24 cellular contexts compared by ENCODE assay signal in genomic region chr3:119318871-119319270, GRCh38. TPM values are rescaled to one million over a fixed set of nuclear protein-coding genes. Genes with fewer than 3 reads are reported as not detected.
DNase-seq lines count a peak whose midpoint lies in the region; ATAC-seq and TF ChIP-seq lines count a peak whose summit lies in the region.
"Had no signal": no experiment of that assay in that cellular context is flagged by ENCODE, and none has a peak within 500 bp of the region (broad histone marks: within the 10 kb centered on the region; RNA-seq: fewer than 3 reads in every experiment).

No MANE protein-coding gene starts in this region.

- no peak overlapping the region for H2AK5ac ChIP-seq in mesenchymal stem cell (ENCODE audit: low read length, severe bottlenecking)

- H3K18ac ChIP-seq in mesenchymal stem cell (ENCODE audit: low read depth in 1 of 2, low read length in 2 of 2), result no peak overlapping the region

- H3K4me1 Mint-ChIP-seq in stimulated activated memory B cell treated with anti-CD40 and anti-IgM and Interleukin-4, amounts not matched to agents 10 μg/mL and 1 μg/mL and 100 μg/mL, for 72 hours, result peaks cover 55% of the 10 kb centered on the region

- H3K4me2 ChIP-seq in SK-N-SH, result no peak overlapping the region
- no peak overlapping the region for H3K4me2 ChIP-seq in mesenchymal stem cell (ENCODE audit: low read length, poor library complexity, severe bottlenecking)
- H3K4me2 ChIP-seq: BLaER1 had no signal

- ATAC-seq in stimulated activated memory B cell treated with anti-CD40 and anti-IgM and Interleukin-4, amounts not matched to agents 10 μg/mL and 1 μg/mL and 100 μg/mL, for 72 hours, result no peak
- ATAC-seq: naive thymus-derived CD4-positive, alpha-beta T cell had no signal

- no peaks in the 10 kb centered on the region for H3K27me3 Mint-ChIP-seq in stimulated activated memory B cell treated with anti-CD40 and anti-IgM and Interleukin-4, amounts not matched to agents 10 μg/mL and 1 μg/mL and 100 μg/mL, for 72 hours
- H3K27me3 Mint-ChIP-seq: stimulated activated naive CD8-positive, alpha-beta T cell treated with anti-CD3 and anti-CD28 coated beads, Interleukin-15, Interleukin-2, amounts not matched to agents 100 ng/mL and 50 ng/mL, for 24 hours had no signal

- no peak for TF ChIP-seq RAD21 in SK-N-SH (IDR thresholded peaks at IDR 0.05; ENCODE audit: low read length)

- no peak overlapping the region for H2BK12ac ChIP-seq in mesenchymal stem cell (ENCODE audit: low read length in 2 of 2)

- TF ChIP-seq EP300 in SK-N-SH (IDR thresholded peaks at IDR 0.05; ENCODE audit: borderline replicate concordance in 1 of 2, low read depth in 1 of 2, low read length in 1 of 2), result peak in 1 of 2 experiments; percentile 15; a peak in 1 of 4 replicates

- H4K91ac ChIP-seq in mesenchymal stem cell (ENCODE audit: low read length), result no peak overlapping the region

- peaks cover 14% of the 10 kb centered on the region for H3K79me1 ChIP-seq in mesenchymal stem cell (replicated peaks; ENCODE audit: low read length, poor library complexity, severe bottlenecking)

- H3F3A ChIP-seq in SK-N-SH (replicated peaks; ENCODE audit: insufficient read depth), result peaks cover 3% of the 10 kb centered on the region

- peaks cover 84% of the 10 kb centered on the region for H3K79me2 ChIP-seq in SK-N-SH (ENCODE audit: insufficient read depth)
- H3K79me2 ChIP-seq: parathyroid adenoma had no signal

- H3K4me3 ChIP-seq in HFF-Myc (replicated peaks; ENCODE audit: low read depth, low read length) (no peak overlapping the region), SK-N-SH (ENCODE audit: low read depth in 2 of 2, low read length in 1 of 2) (no peak overlapping the region), fibroblast of mammary gland (ENCODE audit: control insufficient read depth, low read depth, low read length) (no peak overlapping the region), subcutaneous abdominal adipose tissue (ENCODE audit: low read depth in 1 of 5, low read length in 5 of 5) (no peak overlapping the region), mesenchymal stem cell (ENCODE audit: insufficient read depth in 1 of 2, low read depth in 1 of 2, low read length in 2 of 2) (no peak overlapping the region)
- H3K4me3 ChIP-seq: BLaER1, sigmoid colon, transverse colon had no signal

- TF ChIP-seq CTCF in HFF-Myc (IDR thresholded peaks at IDR 0.05; ENCODE audit: low read depth, low read length, missing control alignments), result no peak
- no peak for TF ChIP-seq CTCF in SK-N-SH (IDR thresholded peaks at IDR 0.05)
- no peak for TF ChIP-seq CTCF in fibroblast of mammary gland (conservative IDR thresholded peaks at IDR 0.05; ENCODE audit: control insufficient read depth, insufficient read depth, low read depth, low read length)

- no peaks in the 10 kb centered on the region for H3K27me3 ChIP-seq in SK-N-SH (ENCODE audit: insufficient read depth)
- H3K27me3 ChIP-seq in subcutaneous abdominal adipose tissue (ENCODE audit: control insufficient read depth in 5 of 5, insufficient read depth in 4 of 5, low read length in 5 of 5), result no peaks in the 10 kb centered on the region
- H3K27me3 ChIP-seq in mesenchymal stem cell (ENCODE audit: control insufficient read depth in 1 of 2, insufficient read depth in 1 of 2, low read length in 2 of 2), result peaks cover 0 to 5% of the 10 kb centered on the region in 2 experiments
- H3K27me3 ChIP-seq: BLaER1, sigmoid colon, transverse colon had no signal

- H3K14ac ChIP-seq in mesenchymal stem cell (ENCODE audit: low read length in 2 of 2), result no peak overlapping the region

- peak overlapping the region in 1 of 2 experiments; percentile 74; a peak in 2 of 4 replicates for H3K27ac ChIP-seq in SK-N-SH (ENCODE audit: low read depth in 2 of 2, low read length in 1 of 2)
- H3K27ac ChIP-seq in subcutaneous abdominal adipose tissue (ENCODE audit: low read depth, low read length), result peak overlapping the region; percentile 3
- H3K27ac ChIP-seq in mesenchymal stem cell (ENCODE audit: low read length, poor library complexity, severe bottlenecking), result no peak overlapping the region
- H3K27ac ChIP-seq: BLaER1, HL-60, parathyroid adenoma, sigmoid colon, transverse colon had no signal

- H3K36me3 Mint-ChIP-seq in stimulated activated memory B cell treated with anti-CD40 and anti-IgM and Interleukin-4, amounts not matched to agents 10 μg/mL and 1 μg/mL and 100 μg/mL, for 72 hours, result peaks cover 13% of the 10 kb centered on the region

- H3K9me3 ChIP-seq in SK-N-SH (no peaks in the 10 kb centered on the region), subcutaneous abdominal adipose tissue (ENCODE audit: control insufficient read depth in 5 of 5, low read length in 5 of 5) (no peaks in the 10 kb centered on the region), mesenchymal stem cell (ENCODE audit: control insufficient read depth, low read length) (no peaks in the 10 kb centered on the region)
- H3K9me3 ChIP-seq: BLaER1, sigmoid colon, transverse colon had no signal

- POLR2A ChIA-PET in SK-N-SH (lab: Yijun Ruan, JAX), result interaction anchor here (1.5 kb wide), 1 partner anchor 25 kb away, joined by 4 read pairs; the partner anchor contains the start of gene ARHGAP31

- no peak overlapping the region for H2BK5ac ChIP-seq in mesenchymal stem cell (ENCODE audit: low read depth, low read length, poor library complexity, severe bottlenecking)

- H3K4ac ChIP-seq in mesenchymal stem cell (ENCODE audit: low read depth in 1 of 2, low read length in 2 of 2), result no peak overlapping the region

- H3K4me1 ChIP-seq in SK-N-SH (ENCODE audit: control insufficient read depth in 1 of 2, insufficient read depth in 2 of 2, low read depth in 1 of 2, low read length in 1 of 2) (peaks cover 5 to 46% of the 10 kb centered on the region in 2 experiments; a peak in 3 of 4 replicates), subcutaneous abdominal adipose tissue (ENCODE audit: control insufficient read depth in 5 of 5, insufficient read depth in 5 of 5, low read length in 5 of 5) (peaks cover 3 to 34% (median 28%) of the 10 kb centered on the region in 5 donors), mesenchymal stem cell (ENCODE audit: control insufficient read depth, insufficient read depth, low read depth, low read length) (peaks cover 13% of the 10 kb centered on the region)
- H3K4me1 ChIP-seq: parathyroid adenoma had no signal

- no peak overlapping the region for H3K23ac ChIP-seq in mesenchymal stem cell (ENCODE audit: low read length in 2 of 2)

- H3K9me3 Mint-ChIP-seq in stimulated activated memory B cell treated with anti-CD40 and anti-IgM and Interleukin-4, amounts not matched to agents 10 μg/mL and 1 μg/mL and 100 μg/mL, for 72 hours, result no peaks in the 10 kb centered on the region
- H3K9me3 Mint-ChIP-seq: naive thymus-derived CD4-positive, alpha-beta T cell; stimulated activated naive CD8-positive, alpha-beta T cell treated with anti-CD3 and anti-CD28 coated beads, Interleukin-15, Interleukin-2, amounts not matched to agents 100 ng/mL and 50 ng/mL, for 24 hours had no signal

- no peak overlapping the region for H3K4me3 Mint-ChIP-seq in stimulated activated memory B cell treated with anti-CD40 and anti-IgM and Interleukin-4, amounts not matched to agents 10 μg/mL and 1 μg/mL and 100 μg/mL, for 72 hours
- H3K4me3 Mint-ChIP-seq: naive thymus-derived CD4-positive, alpha-beta T cell; stimulated activated naive CD8-positive, alpha-beta T cell treated with anti-CD3 and anti-CD28 coated beads, Interleukin-15, Interleukin-2, amounts not matched to agents 100 ng/mL and 50 ng/mL, for 24 hours had no signal

- H4K8ac ChIP-seq in mesenchymal stem cell (ENCODE audit: low read length), result no peak overlapping the region

- H3K27ac Mint-ChIP-seq in stimulated activated memory B cell treated with anti-CD40 and anti-IgM and Interleukin-4, amounts not matched to agents 10 μg/mL and 1 μg/mL and 100 μg/mL, for 72 hours, result no peak overlapping the region
- H3K27ac Mint-ChIP-seq: naive thymus-derived CD4-positive, alpha-beta T cell; stimulated activated naive CD8-positive, alpha-beta T cell treated with anti-CD3 and anti-CD28 coated beads, Interleukin-15, Interleukin-2, amounts not matched to agents 100 ng/mL and 50 ng/mL, for 24 hours had no signal

- H2BK120ac ChIP-seq in mesenchymal stem cell (ENCODE audit: low read depth, low read length), result no peak overlapping the region

- WGBS in SK-N-SH (ENCODE audit: low lambda C conversion rate), result 41% methylated on average over 3 of the region's 3 CpGs
- 76% methylated on average over 1 of the region's 3 CpGs for WGBS in mesenchymal stem cell

- H3K36me3 ChIP-seq in SK-N-SH (replicated peaks in 1 of 2; ENCODE audit: control insufficient read depth in 1 of 2, insufficient read depth in 2 of 2, low read length in 1 of 2) (peaks cover 2 to 3% of the 10 kb centered on the region in 2 experiments), subcutaneous abdominal adipose tissue (ENCODE audit: control insufficient read depth in 5 of 5, insufficient read depth in 5 of 5, low read length in 5 of 5) (peaks cover 0 to 15% (median 5%) of the 10 kb centered on the region in 5 donors), mesenchymal stem cell (ENCODE audit: control insufficient read depth in 1 of 2, insufficient read depth in 2 of 2, low read depth in 1 of 2, low read length in 2 of 2) (peaks cover 0 to 5% of the 10 kb centered on the region in 2 experiments)
- H3K36me3 ChIP-seq: BLaER1, sigmoid colon, transverse colon had no signal

- CTCF ChIA-PET in SK-N-SH (lab: Yijun Ruan, JAX), result no interaction called here

- H3K9ac ChIP-seq in SK-N-SH, result no peak overlapping the region
- H3K9ac ChIP-seq in subcutaneous abdominal adipose tissue (ENCODE audit: low read length in 5 of 5), result no peak overlapping the region
- H3K9ac ChIP-seq in mesenchymal stem cell (ENCODE audit: low read length), result no peak overlapping the region
- H3K9ac ChIP-seq: BLaER1, parathyroid adenoma had no signal

- no peaks in the 10 kb centered on the region for H4K20me1 ChIP-seq in SK-N-SH (ENCODE audit: insufficient read depth)
- H4K20me1 ChIP-seq: BLaER1 had no signal

- no peak overlapping the region for H2BK15ac ChIP-seq in mesenchymal stem cell (ENCODE audit: low read depth, poor library complexity, severe bottlenecking)

- H2AFZ ChIP-seq in SK-N-SH (ENCODE audit: low read depth) (no peak overlapping the region), mesenchymal stem cell (ENCODE audit: low read depth, low read length) (no peak overlapping the region)
- H2AFZ ChIP-seq: parathyroid adenoma had no signal

- H3K9me2 ChIP-seq in SK-N-SH, result no peaks in the 10 kb centered on the region

- DNase-seq in HFF-Myc (ENCODE audit: extremely low read depth, low read depth), result peak; percentile 67
- DNase-seq in SK-N-SH, result peak; percentile 43
- DNase-seq in fibroblast of mammary gland (ENCODE audit: low read depth), result peak; percentile 70
- no peak for DNase-seq in mesenchymal stem cell
- DNase-seq in stimulated activated CD4-positive, alpha-beta T cell treated with anti-CD3 and anti-CD28 coated beads, Interleukin-4, amount 100 ng/mL, for 1 hour, result no peak
- DNase-seq: activated CD4-positive, alpha-beta T cell treated with anti-CD3 and anti-CD28 coated beads for 4 hours; activated effector memory CD4-positive, alpha-beta T cell treated with anti-CD3 and anti-CD28 coated beads, Interleukin-2, amount 50 U/mL, for 16 hours; effector CD4-positive, alpha-beta T cell; hypothalamus; kidney; MM.1S; naive thymus-derived CD4-positive, alpha-beta T cell; NCI-H146; NCI-H345; RPMI8226; sigmoid colon; stimulated activated CD4-positive, alpha-beta T cell treated with anti-CD3 and anti-CD28 coated beads, Interleukin-1b, Interleukin-23, amount 100 ng/mL, for 48 hours; transverse colon had no signal

RNA-seq across cellular contexts. Expression of gene ARHGAP31, which starts 24.7 kb away (rescaled TPM):
- polyA plus RNA-seq in SK-N-SH (2012; rRNA removed), result 4.4 and 7.7 TPM in 2 replicates
- polyA plus RNA-seq in SK-N-SH (2012; cell fraction: cytosol; rRNA removed), result 4.0 and 4.8 TPM in 2 replicates
- 6.0 and 7.0 TPM in 2 replicates for polyA plus RNA-seq in SK-N-SH (2012; cell fraction: nucleus; rRNA removed)
- 6.4 TPM for polyA plus RNA-seq in mesenchymal stem cell (2013, experiment 1 of 2)
- 6.3 TPM for polyA plus RNA-seq in mesenchymal stem cell (2013, experiment 2 of 2)

Comparison
In these comparisons a context has a peak if more than half of its experiments do, and no peak if none do; other contexts are left out.
1. DNase-seq: peak in HFF-Myc (single experiment), SK-N-SH (single experiment) and fibroblast of mammary gland (single experiment); none in mesenchymal stem cell (single experiment) and stimulated activated CD4-positive, alpha-beta T cell treated with anti-CD3 and anti-CD28 coated beads, Interleukin-4, amount 100 ng/mL, for 1 hour (single experiment).